8 cellular contexts compared by ENCODE assay signal in genomic region chr18:67199993-67200617, GRCh38.
A peak's percentile ranks its signal among the peaks of the same experiment; 100 is the strongest.
DNase-seq lines count a peak whose midpoint lies in the region; ATAC-seq, FAIRE-seq and TF ChIP-seq lines count a peak whose summit lies in the region.

No MANE protein-coding gene starts in this region.

- H3K27me3 ChIP-seq in naive thymus-derived CD4-positive, alpha-beta T cell (ENCODE audit: control insufficient read depth in 2 of 2, insufficient read depth in 2 of 2, low read length in 2 of 2) = no peaks in the 10 kb centered on the region
- no peaks in the 10 kb centered on the region for H3K27me3 ChIP-seq in aorta (ENCODE audit: control insufficient read depth in 1 of 2, insufficient read depth in 2 of 2, low read length in 1 of 2)

- ATAC-seq in GM21825 (IDR thresholded peaks at IDR 0.05; ENCODE audit: unreplicated experiment) (peak; percentile 93), aorta (ENCODE audit: low FRiP score) (no peak)
- peak; percentile 71 for ATAC-seq in naive thymus-derived CD4-positive, alpha-beta T cell

- no peaks in the 10 kb centered on the region for H3K79me2 ChIP-seq in OCI-LY7 (ENCODE audit: insufficient read depth, low read depth, low read length)

- TF ChIP-seq CTCF in OCI-LY7 (conservative IDR thresholded peaks at IDR 0.05; ENCODE audit: low read length) = peak; percentile 68

- H3K4me3 ChIP-seq in Jurkat, Clone E6-1 (ENCODE audit: low read length) = no peak overlapping the region
- no peak overlapping the region for H3K4me3 ChIP-seq in OCI-LY7 (ENCODE audit: low read depth, low read length, poor library complexity, severe bottlenecking)
- H3K4me3 ChIP-seq in naive thymus-derived CD4-positive, alpha-beta T cell (ENCODE audit: low read length) = no peak overlapping the region
- no peak overlapping the region for H3K4me3 ChIP-seq in aorta (ENCODE audit: low read length in 2 of 2)

- H4K20me1 ChIP-seq in OCI-LY7 (ENCODE audit: insufficient read depth, low read length) = no peaks in the 10 kb centered on the region

- no peak overlapping the region for H3K27ac Mint-ChIP-seq in activated CD4-positive, alpha-beta T cell treated with anti-CD3 and anti-CD28 coated beads, Interleukin-2, amount 10 ng/mL, durations not matched to agents 7 days and 5 days
- H3K27ac Mint-ChIP-seq in naive thymus-derived CD4-positive, alpha-beta T cell = peak overlapping the region in 1 of 9 donors; percentile 78

- no peaks in the 10 kb centered on the region for H3K36me3 Mint-ChIP-seq in activated CD4-positive, alpha-beta T cell treated with anti-CD3 and anti-CD28 coated beads, Interleukin-2, amount 10 ng/mL, durations not matched to agents 7 days and 5 days (ENCODE audit: low read depth)
- no peaks in the 10 kb centered on the region for H3K36me3 Mint-ChIP-seq in naive thymus-derived CD4-positive, alpha-beta T cell

- H3K27me3 Mint-ChIP-seq in activated CD4-positive, alpha-beta T cell treated with anti-CD3 and anti-CD28 coated beads, Interleukin-2, amount 10 ng/mL, durations not matched to agents 7 days and 5 days = no peaks in the 10 kb centered on the region
- H3K27me3 Mint-ChIP-seq in naive thymus-derived CD4-positive, alpha-beta T cell = peaks cover 4 to 25% (median 17%) of the 10 kb centered on the region in 5 donors

- H3K4me1 Mint-ChIP-seq in activated CD4-positive, alpha-beta T cell treated with anti-CD3 and anti-CD28 coated beads, Interleukin-2, amount 10 ng/mL, durations not matched to agents 7 days and 5 days = no peaks in the 10 kb centered on the region
- peaks cover 0 to 3% (median under 1%) of the 10 kb centered on the region in 7 donors for H3K4me1 Mint-ChIP-seq in naive thymus-derived CD4-positive, alpha-beta T cell

- H2AFZ ChIP-seq in OCI-LY7 (ENCODE audit: low read length) = no peak overlapping the region

- H3K36me3 ChIP-seq in OCI-LY7 (ENCODE audit: insufficient read depth, low read length) (no peaks in the 10 kb centered on the region), aorta (ENCODE audit: control insufficient read depth in 1 of 2, insufficient read depth in 2 of 2, low read length in 1 of 2) (no peaks in the 10 kb centered on the region)
- H3K36me3 ChIP-seq in naive thymus-derived CD4-positive, alpha-beta T cell (ENCODE audit: control insufficient read depth in 2 of 3, insufficient read depth in 3 of 3, low read length in 3 of 3) = no peaks in the 10 kb centered on the region

- no peak overlapping the region for H3K4me2 ChIP-seq in OCI-LY7 (ENCODE audit: low read length)

- peak; percentile 63 for FAIRE-seq in endometrium (lab: Jason Lieb, UNC)

- no peak overlapping the region for H3K27ac ChIP-seq in OCI-LY7 (ENCODE audit: low read depth, low read length, poor library complexity, severe bottlenecking)
- no peak overlapping the region for H3K27ac ChIP-seq in naive thymus-derived CD4-positive, alpha-beta T cell (ENCODE audit: low read depth, low read length)
- no peak overlapping the region for H3K27ac ChIP-seq in aorta (ENCODE audit: low read depth in 1 of 2, low read length in 2 of 2)

- intact Hi-C loops in OCI-LY7 (cut with micrococcal nuclease; ENCODE audit: unreplicated experiment) = loop anchor here (5.0 kb wide), 1 partner anchor 98 kb away; no protein-coding TSS in a partner anchor
- intact Hi-C loops in naive thymus-derived CD4-positive, alpha-beta T cell (cut with micrococcal nuclease) = loop anchor here (1.0 kb wide), 1 partner anchor 96 kb away; no protein-coding TSS in a partner anchor
- intact Hi-C loops in aorta (cut with DNase I) = loop anchor here (5.0 kb wide), 2 partner anchors 93 to 98 kb away; no protein-coding TSS in a partner anchor

- no peak overlapping the region for H3K4me3 Mint-ChIP-seq in activated CD4-positive, alpha-beta T cell treated with anti-CD3 and anti-CD28 coated beads, Interleukin-2, amount 10 ng/mL, durations not matched to agents 7 days and 5 days
- H3K4me3 Mint-ChIP-seq in naive thymus-derived CD4-positive, alpha-beta T cell = no peak overlapping the region

- no peaks in the 10 kb centered on the region for H3K4me1 ChIP-seq in OCI-LY7 (ENCODE audit: insufficient read depth, low read length, poor library complexity, severe bottlenecking)
- no peaks in the 10 kb centered on the region for H3K4me1 ChIP-seq in naive thymus-derived CD4-positive, alpha-beta T cell (ENCODE audit: control insufficient read depth in 2 of 2, insufficient read depth in 2 of 2, low read length in 2 of 2)
- H3K4me1 ChIP-seq in aorta (ENCODE audit: control insufficient read depth in 1 of 2, insufficient read depth in 2 of 2, low read length in 2 of 2) = no peaks in the 10 kb centered on the region

- peak; percentile 18 for DNase-seq in activated CD4-positive, alpha-beta T cell treated with anti-CD3 and anti-CD28 coated beads, Interleukin-2, amount 10 ng/mL, durations not matched to agents 7 days and 5 days
- no peak for DNase-seq in activated CD4-positive, alpha-beta T cell treated with anti-CD3 and anti-CD28 coated beads for 48 hours
- peak; percentile 52 for DNase-seq in Jurkat, Clone E6-1 (ENCODE audit: low read depth, low spot score)
- peak; percentile 16 for DNase-seq in OCI-LY7 (ENCODE audit: low spot score)
- DNase-seq in naive thymus-derived CD4-positive, alpha-beta T cell = peak in 5 of 9 donors; percentile 7 to 35 (median 10)
- DNase-seq in aorta = no peak

- H3K9me3 Mint-ChIP-seq in activated CD4-positive, alpha-beta T cell treated with anti-CD3 and anti-CD28 coated beads, Interleukin-2, amount 10 ng/mL, durations not matched to agents 7 days and 5 days = no peaks in the 10 kb centered on the region
- H3K9me3 Mint-ChIP-seq in naive thymus-derived CD4-positive, alpha-beta T cell = no peaks in the 10 kb centered on the region

- no peaks in the 10 kb centered on the region for H3K9me3 ChIP-seq in OCI-LY7 (ENCODE audit: low read length)
- H3K9me3 ChIP-seq in naive thymus-derived CD4-positive, alpha-beta T cell (ENCODE audit: control insufficient read depth in 2 of 3, low read length in 3 of 3) = no peaks in the 10 kb centered on the region
- H3K9me3 ChIP-seq in aorta (ENCODE audit: control insufficient read depth, low read length) = no peaks in the 10 kb centered on the region

- H3K9me2 ChIP-seq in OCI-LY7 (ENCODE audit: insufficient read depth, low read length) = no peaks in the 10 kb centered on the region

- POLR2A ChIA-PET in activated CD4-positive, alpha-beta T cell treated with anti-CD3 and anti-CD28 coated beads, Interleukin-2, amount 10 ng/mL, durations not matched to agents 7 days and 5 days (lab: Charles Lee) = no interaction called here
- POLR2A ChIA-PET in OCI-LY7 (lab: Charles Lee) = no interaction called here
- POLR2A ChIA-PET in naive thymus-derived CD4-positive, alpha-beta T cell (lab: Charles Lee) = no interaction called here

- no TSS peak for BruUV-seq in OCI-LY7 (replicated peaks; lab: Mats Ljungman, UMichigan)

- 37 to 38% methylated on average over 3 of the region's 3 CpGs for WGBS in aorta, 2 donors

- CTCF ChIA-PET in activated CD4-positive, alpha-beta T cell treated with anti-CD3 and anti-CD28 coated beads, Interleukin-2, amount 10 ng/mL, durations not matched to agents 7 days and 5 days (lab: Charles Lee) = no interaction called here
- CTCF ChIA-PET in OCI-LY7 (lab: Charles Lee; ENCODE audit: unreplicated experiment) = no interaction called here
- CTCF ChIA-PET in naive thymus-derived CD4-positive, alpha-beta T cell (lab: Charles Lee) = interaction anchor here (0.6 to 0.8 kb wide), 2 partner anchors 16 to 87 kb away, joined by 3 to 4 read pairs; no protein-coding TSS in a partner anchor

Comparison
In these comparisons a context has a peak if more than half of its experiments do, and no peak if none do; other contexts are left out.
1. DNase-seq: peak in activated CD4-positive, alpha-beta T cell treated with anti-CD3 and anti-CD28 coated beads, Interleukin-2, amount 10 ng/mL, durations not matched to agents 7 days and 5 days (single experiment), Jurkat, Clone E6-1 (single experiment), OCI-LY7 (single experiment) and naive thymus-derived CD4-positive, alpha-beta T cell (5 of 9); none in activated CD4-positive, alpha-beta T cell treated with anti-CD3 and anti-CD28 coated beads for 48 hours (single experiment) and aorta (0 of 2).